Comparison of ENCODE assay signal across 20 cellular contexts in genomic region chr19:41967056-41967783, GRCh38. TPM values are rescaled to one million over a fixed set of nuclear protein-coding genes. Genes with fewer than 3 reads are reported as not detected.
"Had no signal": no experiment of that assay in that cellular context is flagged by ENCODE, and none has a peak within 500 bp of the region (broad histone marks: within the 10 kb centered on the region; RNA-seq: fewer than 3 reads in every experiment).

No MANE protein-coding gene starts in this region.

- ATAC-seq: effector memory CD8-positive, alpha-beta T cell; T-cell had no signal

- H3K9me3 Mint-ChIP-seq: activated naive CD4-positive, alpha-beta T cell treated with anti-CD3 and anti-CD28 coated beads, Interleukin-2, amount 10 ng/mL, durations not matched to agents 7 days and 5 days; effector memory CD8-positive, alpha-beta T cell; mesothelial cell of epicardium; nephron progenitor cell; stimulated activated naive CD8-positive, alpha-beta T cell treated with anti-CD3 and anti-CD28 coated beads, Interleukin-15, Interleukin-2, amounts not matched to agents 100 ng/mL and 50 ng/mL, for 24 hours; T-cell had no signal

- H3K27me3 Mint-ChIP-seq: effector memory CD8-positive, alpha-beta T cell; stimulated activated naive CD8-positive, alpha-beta T cell treated with anti-CD3 and anti-CD28 coated beads, Interleukin-15, Interleukin-2, amounts not matched to agents 100 ng/mL and 50 ng/mL, for 24 hours; T-cell had no signal

- H3K27ac Mint-ChIP-seq: activated naive CD4-positive, alpha-beta T cell treated with anti-CD3 and anti-CD28 coated beads, Interleukin-2, amount 10 ng/mL, durations not matched to agents 7 days and 5 days; mesothelial cell of epicardium; nephron progenitor cell; stimulated activated naive CD8-positive, alpha-beta T cell treated with anti-CD3 and anti-CD28 coated beads, Interleukin-15, Interleukin-2, amounts not matched to agents 100 ng/mL and 50 ng/mL, for 24 hours; T-cell had no signal

- DNase-seq: activated CD4-positive, alpha-beta T cell treated with anti-CD3 and anti-CD28 coated beads for 1 hour; activated CD8-positive, alpha-beta memory T cell treated with anti-CD3 and anti-CD28 coated beads for 24 hours; activated CD8-positive, alpha-beta memory T cell treated with anti-CD3 and anti-CD28 coated beads, Interleukin-2, amount 50 U/mL, for 48 hours; activated effector memory CD4-positive, alpha-beta T cell treated with Interleukin-2 at 50 U/mL for 16 hours; activated naive CD4-positive, alpha-beta T cell treated with anti-CD3 and anti-CD28 coated beads, Interleukin-2, amount 10 ng/mL, durations not matched to agents 7 days and 5 days; activated T-cell treated with anti-CD3 and anti-CD28 coated beads, Interleukin-2, amount 50 U/mL, for 48 hours; effector memory CD8-positive, alpha-beta T cell; esophagus squamous epithelium; nephron progenitor cell; stimulated activated CD4-positive, alpha-beta T cell treated with anti-CD3 and anti-CD28 coated beads, Interleukin-2, amount 100 ng/mL, for 24 hours; T-cell; T-helper 9 cell; transverse colon had no signal

- H3K36me3 Mint-ChIP-seq: activated naive CD4-positive, alpha-beta T cell treated with anti-CD3 and anti-CD28 coated beads, Interleukin-2, amount 10 ng/mL, durations not matched to agents 7 days and 5 days; mesothelial cell of epicardium; T-cell had no signal

- H3K4me1 Mint-ChIP-seq: activated naive CD4-positive, alpha-beta T cell treated with anti-CD3 and anti-CD28 coated beads, Interleukin-2, amount 10 ng/mL, durations not matched to agents 7 days and 5 days; mesothelial cell of epicardium had no signal

- H3K4me3 Mint-ChIP-seq: activated naive CD4-positive, alpha-beta T cell treated with anti-CD3 and anti-CD28 coated beads, Interleukin-2, amount 10 ng/mL, durations not matched to agents 7 days and 5 days; effector memory CD8-positive, alpha-beta T cell; mesothelial cell of epicardium; nephron progenitor cell; stimulated activated naive CD8-positive, alpha-beta T cell treated with anti-CD3 and anti-CD28 coated beads, Interleukin-15, Interleukin-2, amounts not matched to agents 100 ng/mL and 50 ng/mL, for 24 hours; T-cell had no signal

RNA-seq across cellular contexts. Expression of gene ATP1A3, which starts 26.8 kb away (rescaled TPM):
- total RNA-seq: dermis microvascular lymphatic vessel endothelial cell, lung microvascular endothelial cell, mesothelial cell of epicardium, osteocyte had no signal

RNA-seq across cellular contexts. Expression of gene ERFL, which starts 39.0 kb away (rescaled TPM):
- total RNA-seq: dermis microvascular lymphatic vessel endothelial cell, esophagus squamous epithelium, lung microvascular endothelial cell, right atrium auricular region had no signal
- polyA plus RNA-seq: hepatocyte had no signal
